Comparison of ENCODE assay signal across 1 cellular context in the genomic region with DNA sequence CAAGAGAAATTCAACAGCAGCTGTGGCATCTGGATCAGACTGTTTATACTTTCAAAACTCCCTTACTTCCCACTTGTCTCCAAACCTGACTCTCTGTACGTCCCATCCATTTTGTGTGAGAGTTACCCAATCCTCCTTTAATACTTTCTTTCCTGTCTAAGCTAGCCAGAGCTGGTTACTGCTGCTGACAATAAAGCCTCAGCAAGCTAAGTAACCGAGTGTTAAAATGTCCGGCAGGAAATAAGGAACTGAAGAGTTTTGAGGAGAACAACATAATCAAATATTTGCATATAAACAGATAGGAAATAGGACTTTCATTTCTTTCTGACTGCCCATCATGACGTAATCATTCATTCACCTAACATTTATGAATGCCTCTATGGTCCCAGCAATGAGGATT.
TF ChIP-seq lines count a peak whose summit lies in the region.

No MANE protein-coding gene starts in this region.

TF ChIP-seq in A549, 52 proteins besides CTCF, POLR2A, EP300 and RAD21 (continued from another document):
- TF ChIP-seq, protein P1, sequence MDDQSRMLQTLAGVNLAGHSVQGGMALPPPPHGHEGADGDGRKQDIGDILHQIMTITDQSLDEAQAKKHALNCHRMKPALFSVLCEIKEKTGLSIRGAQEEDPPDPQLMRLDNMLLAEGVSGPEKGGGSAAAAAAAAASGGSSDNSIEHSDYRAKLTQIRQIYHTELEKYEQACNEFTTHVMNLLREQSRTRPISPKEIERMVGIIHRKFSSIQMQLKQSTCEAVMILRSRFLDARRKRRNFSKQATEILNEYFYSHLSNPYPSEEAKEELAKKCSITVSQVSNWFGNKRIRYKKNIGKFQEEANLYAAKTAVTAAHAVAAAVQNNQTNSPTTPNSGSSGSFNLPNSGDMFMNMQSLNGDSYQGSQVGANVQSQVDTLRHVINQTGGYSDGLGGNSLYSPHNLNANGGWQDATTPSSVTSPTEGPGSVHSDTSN (IDR thresholded peaks at IDR 0.05), result no peak
- TF ChIP-seq, protein P2, sequence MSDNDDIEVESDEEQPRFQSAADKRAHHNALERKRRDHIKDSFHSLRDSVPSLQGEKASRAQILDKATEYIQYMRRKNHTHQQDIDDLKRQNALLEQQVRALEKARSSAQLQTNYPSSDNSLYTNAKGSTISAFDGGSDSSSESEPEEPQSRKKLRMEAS (IDR thresholded peaks at IDR 0.05), result no peak
- TF ChIP-seq ESRRA (IDR thresholded peaks at IDR 0.05; ENCODE audit: borderline replicate concordance, low read length), result no peak
- TF ChIP-seq, protein P3, sequence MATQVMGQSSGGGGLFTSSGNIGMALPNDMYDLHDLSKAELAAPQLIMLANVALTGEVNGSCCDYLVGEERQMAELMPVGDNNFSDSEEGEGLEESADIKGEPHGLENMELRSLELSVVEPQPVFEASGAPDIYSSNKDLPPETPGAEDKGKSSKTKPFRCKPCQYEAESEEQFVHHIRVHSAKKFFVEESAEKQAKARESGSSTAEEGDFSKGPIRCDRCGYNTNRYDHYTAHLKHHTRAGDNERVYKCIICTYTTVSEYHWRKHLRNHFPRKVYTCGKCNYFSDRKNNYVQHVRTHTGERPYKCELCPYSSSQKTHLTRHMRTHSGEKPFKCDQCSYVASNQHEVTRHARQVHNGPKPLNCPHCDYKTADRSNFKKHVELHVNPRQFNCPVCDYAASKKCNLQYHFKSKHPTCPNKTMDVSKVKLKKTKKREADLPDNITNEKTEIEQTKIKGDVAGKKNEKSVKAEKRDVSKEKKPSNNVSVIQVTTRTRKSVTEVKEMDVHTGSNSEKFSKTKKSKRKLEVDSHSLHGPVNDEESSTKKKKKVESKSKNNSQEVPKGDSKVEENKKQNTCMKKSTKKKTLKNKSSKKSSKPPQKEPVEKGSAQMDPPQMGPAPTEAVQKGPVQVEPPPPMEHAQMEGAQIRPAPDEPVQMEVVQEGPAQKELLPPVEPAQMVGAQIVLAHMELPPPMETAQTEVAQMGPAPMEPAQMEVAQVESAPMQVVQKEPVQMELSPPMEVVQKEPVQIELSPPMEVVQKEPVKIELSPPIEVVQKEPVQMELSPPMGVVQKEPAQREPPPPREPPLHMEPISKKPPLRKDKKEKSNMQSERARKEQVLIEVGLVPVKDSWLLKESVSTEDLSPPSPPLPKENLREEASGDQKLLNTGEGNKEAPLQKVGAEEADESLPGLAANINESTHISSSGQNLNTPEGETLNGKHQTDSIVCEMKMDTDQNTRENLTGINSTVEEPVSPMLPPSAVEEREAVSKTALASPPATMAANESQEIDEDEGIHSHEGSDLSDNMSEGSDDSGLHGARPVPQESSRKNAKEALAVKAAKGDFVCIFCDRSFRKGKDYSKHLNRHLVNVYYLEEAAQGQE (IDR thresholded peaks at IDR 0.05), result no peak
- TF ChIP-seq BHLHE40 (IDR thresholded peaks at IDR 0.05; ENCODE audit: low read depth, low read length), result no peak
- no peak for TF ChIP-seq ZC3H11A (IDR thresholded peaks at IDR 0.05)
- TF ChIP-seq CHD2 (IDR thresholded peaks at IDR 0.05; ENCODE audit: low read length, partially characterized antibody), result no peak
- TF ChIP-seq CBX2 (IDR thresholded peaks at IDR 0.05; ENCODE audit: borderline replicate concordance, low read depth), result no peak
- no peak for TF ChIP-seq HDAC2 (IDR thresholded peaks at IDR 0.05)
- no peak for TF ChIP-seq ZSCAN20 (CRISPR knock-in tag; IDR thresholded peaks at IDR 0.05)
